In genomic region chr10:12042797-12043651, GRCh38 we compare ENCODE assay signal across 1 cellular context.
TF ChIP-seq lines count a peak whose summit lies in the region.

Gene UPF2 (minus strand): TSS chr10:12042809. CDS start chr10:12035423, 7,386 bp downstream.

TF ChIP-seq in K562, 482 proteins besides CTCF, POLR2A, EP300 and RAD21 (continued from another document):
- TF ChIP-seq NRF1 (conservative IDR thresholded peaks at IDR 0.05 in 1 of 2, IDR thresholded peaks at IDR 0.05 in 1 of 2) (peak; percentile 97), GABPB1 (CRISPR knock-in tag; IDR thresholded peaks at IDR 0.05) (peak; percentile 60; the same call in 1 of the 2 replicates), MEF2A (IDR thresholded peaks at IDR 0.05; ENCODE audit: control insufficient read depth, low read depth, low read length) (0 out of 2 replicates have a peak, but pooled peaks have one; percentile 9), CUX1 (CRISPR knock-in tag; IDR thresholded peaks at IDR 0.05) (no peak), ZNF586 (CRISPR knock-in tag; conservative IDR thresholded peaks at IDR 0.05) (no peak), BRD4 (IDR thresholded peaks at IDR 0.05) (peak; percentile 84), KDM4B (IDR thresholded peaks at IDR 0.05; ENCODE audit: borderline replicate concordance in 2 of 2, low read depth in 1 of 2) (peak in 1 of 2 experiments; percentile 68; a peak in 1 of 4 replicates), TCF3 (CRISPR knock-in tag; IDR thresholded peaks at IDR 0.05) (no peak), SP1 (CRISPR knock-in tag; IDR thresholded peaks at IDR 0.05) (peak; percentile 95), ZNF592 (IDR thresholded peaks at IDR 0.05) (peak; percentile 70; the same call in 1 of the 2 replicates), XRCC5 (IDR thresholded peaks at IDR 0.05; ENCODE audit: low read depth, low read length) (0 out of 2 replicates have a peak, but pooled peaks have one; percentile 43), BHLHE40 (IDR thresholded peaks at IDR 0.05; ENCODE audit: low read length) (peak; percentile 84), ELK1 (CRISPR knock-in tag; IDR thresholded peaks at IDR 0.05) (no peak), TEAD4 (IDR thresholded peaks at IDR 0.05; ENCODE audit: low read length) (0 out of 2 replicates have a peak, but pooled peaks have one; percentile 35), TEAD4 (CRISPR knock-in tag; IDR thresholded peaks at IDR 0.05; ENCODE audit: borderline replicate concordance) (no peak), KLF16 (IDR thresholded peaks at IDR 0.05) (peak; percentile 72), GABPB2 (CRISPR knock-in tag; conservative IDR thresholded peaks at IDR 0.05) (no peak), CXXC5 (CRISPR knock-in tag; IDR thresholded peaks at IDR 0.05) (peak; percentile 72; the same call in 1 of the 2 replicates), MYNN (IDR thresholded peaks at IDR 0.05) (peak; percentile 10; the same call in 1 of the 2 replicates), MYNN (CRISPR knock-in tag; IDR thresholded peaks at IDR 0.05) (no peak), CSDE1 (IDR thresholded peaks at IDR 0.05) (no peak), ZNF253 (CRISPR knock-in tag; conservative IDR thresholded peaks at IDR 0.05) (no peak), HNRNPH1 (optimal IDR thresholded peaks at IDR 0.05; ENCODE audit: low read depth, low read length) (no peak), FOXP4 (CRISPR knock-in tag; IDR thresholded peaks at IDR 0.05; ENCODE audit: borderline replicate concordance) (0 out of 2 replicates have a peak, but pooled peaks have one; percentile 40), EHMT2 (IDR thresholded peaks at IDR 0.05) (peak; percentile 54), TAF9B (IDR thresholded peaks at IDR 0.05; ENCODE audit: partially characterized antibody) (peak; percentile 42), RB1 (IDR thresholded peaks at IDR 0.05; ENCODE audit: low read depth) (peak; percentile 67), CHAMP1 (IDR thresholded peaks at IDR 0.05) (peak; percentile 77)
- TF ChIP-seq, protein P1, sequence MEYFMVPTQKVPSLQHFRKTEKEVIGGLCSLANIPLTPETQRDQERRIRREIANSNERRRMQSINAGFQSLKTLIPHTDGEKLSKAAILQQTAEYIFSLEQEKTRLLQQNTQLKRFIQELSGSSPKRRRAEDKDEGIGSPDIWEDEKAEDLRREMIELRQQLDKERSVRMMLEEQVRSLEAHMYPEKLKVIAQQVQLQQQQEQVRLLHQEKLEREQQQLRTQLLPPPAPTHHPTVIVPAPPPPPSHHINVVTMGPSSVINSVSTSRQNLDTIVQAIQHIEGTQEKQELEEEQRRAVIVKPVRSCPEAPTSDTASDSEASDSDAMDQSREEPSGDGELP (CRISPR knock-in tag; IDR thresholded peaks at IDR 0.05; ENCODE audit: borderline replicate concordance), result peak; percentile 75; the same call in 1 of the 2 replicates
- TF ChIP-seq, protein P2, sequence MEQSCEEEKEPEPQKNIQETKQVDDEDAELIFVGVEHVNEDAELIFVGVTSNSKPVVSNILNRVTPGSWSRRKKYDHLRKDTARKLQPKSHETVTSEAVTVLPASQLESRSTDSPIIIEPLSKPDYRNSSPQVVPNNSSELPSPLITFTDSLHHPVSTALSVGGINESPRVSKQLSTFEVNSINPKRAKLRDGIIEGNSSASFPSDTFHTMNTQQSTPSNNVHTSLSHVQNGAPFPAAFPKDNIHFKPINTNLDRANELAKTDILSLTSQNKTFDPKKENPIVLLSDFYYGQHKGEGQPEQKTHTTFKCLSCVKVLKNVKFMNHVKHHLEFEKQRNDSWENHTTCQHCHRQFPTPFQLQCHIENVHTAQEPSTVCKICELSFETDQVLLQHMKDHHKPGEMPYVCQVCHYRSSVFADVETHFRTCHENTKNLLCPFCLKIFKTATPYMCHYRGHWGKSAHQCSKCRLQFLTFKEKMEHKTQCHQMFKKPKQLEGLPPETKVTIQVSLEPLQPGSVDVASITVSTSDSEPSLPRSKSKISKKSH (CRISPR knock-in tag; IDR thresholded peaks at IDR 0.05), result no peak
